Comparison of ENCODE assay signal across 7 cellular contexts in genomic region chr1:181651276-181651675, GRCh38.
"Had no signal": no experiment of that assay in that cellular context is flagged by ENCODE, and none has a peak within 500 bp of the region (broad histone marks: within the 10 kb centered on the region; RNA-seq: fewer than 3 reads in every experiment).

No MANE protein-coding gene starts in this region.

- H3K4me3 ChIP-seq: GM23338 had no signal

- FAIRE-seq: H1, H54, HepG2 had no signal

- DNase-seq: H9, HCEC 1CT, KBM-7 had no signal
